In the genomic region with DNA sequence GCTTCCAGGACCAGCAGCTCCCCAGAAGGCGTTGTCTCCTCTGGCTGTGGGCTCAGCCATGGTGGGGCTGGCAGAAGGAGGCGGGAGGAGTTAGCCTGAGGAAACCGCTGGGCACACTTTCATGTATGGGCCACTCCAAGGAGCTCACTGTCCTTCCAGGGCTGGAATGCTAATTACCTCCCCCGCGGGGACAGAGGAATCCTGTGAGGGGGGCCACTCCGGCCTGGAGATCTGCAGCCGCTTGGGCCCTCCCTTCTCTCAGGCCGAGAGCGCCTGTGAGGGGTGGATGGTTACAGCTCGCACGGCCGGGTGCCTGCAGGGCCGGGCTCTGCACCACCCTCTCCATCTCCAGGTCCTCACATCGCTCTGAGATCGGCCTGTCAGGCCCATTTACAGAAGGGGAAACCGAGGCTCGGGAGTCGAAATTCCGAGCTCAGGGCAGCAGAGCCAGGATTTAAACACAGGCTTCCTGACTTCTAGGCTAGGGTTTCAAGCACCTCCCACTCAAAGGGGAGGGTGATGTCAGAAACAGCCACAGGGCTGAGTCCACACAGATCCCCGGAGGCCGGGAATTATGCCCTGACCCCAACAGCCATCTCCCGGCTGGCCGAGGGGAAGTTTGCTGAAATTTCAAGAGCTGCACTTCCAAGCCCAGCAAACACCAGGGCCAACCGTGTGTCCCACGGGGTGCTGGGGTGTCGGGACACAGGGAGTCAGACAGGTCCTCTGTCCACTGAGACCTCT, we compare ENCODE assay signal across 1 cellular context.
TF ChIP-seq lines count a peak whose summit lies in the region.

No MANE protein-coding gene starts in this region.

TF ChIP-seq in GM23338, 12 proteins besides CTCF, POLR2A, EP300 and RAD21 (continued from another document):
- TF ChIP-seq, protein P1, sequence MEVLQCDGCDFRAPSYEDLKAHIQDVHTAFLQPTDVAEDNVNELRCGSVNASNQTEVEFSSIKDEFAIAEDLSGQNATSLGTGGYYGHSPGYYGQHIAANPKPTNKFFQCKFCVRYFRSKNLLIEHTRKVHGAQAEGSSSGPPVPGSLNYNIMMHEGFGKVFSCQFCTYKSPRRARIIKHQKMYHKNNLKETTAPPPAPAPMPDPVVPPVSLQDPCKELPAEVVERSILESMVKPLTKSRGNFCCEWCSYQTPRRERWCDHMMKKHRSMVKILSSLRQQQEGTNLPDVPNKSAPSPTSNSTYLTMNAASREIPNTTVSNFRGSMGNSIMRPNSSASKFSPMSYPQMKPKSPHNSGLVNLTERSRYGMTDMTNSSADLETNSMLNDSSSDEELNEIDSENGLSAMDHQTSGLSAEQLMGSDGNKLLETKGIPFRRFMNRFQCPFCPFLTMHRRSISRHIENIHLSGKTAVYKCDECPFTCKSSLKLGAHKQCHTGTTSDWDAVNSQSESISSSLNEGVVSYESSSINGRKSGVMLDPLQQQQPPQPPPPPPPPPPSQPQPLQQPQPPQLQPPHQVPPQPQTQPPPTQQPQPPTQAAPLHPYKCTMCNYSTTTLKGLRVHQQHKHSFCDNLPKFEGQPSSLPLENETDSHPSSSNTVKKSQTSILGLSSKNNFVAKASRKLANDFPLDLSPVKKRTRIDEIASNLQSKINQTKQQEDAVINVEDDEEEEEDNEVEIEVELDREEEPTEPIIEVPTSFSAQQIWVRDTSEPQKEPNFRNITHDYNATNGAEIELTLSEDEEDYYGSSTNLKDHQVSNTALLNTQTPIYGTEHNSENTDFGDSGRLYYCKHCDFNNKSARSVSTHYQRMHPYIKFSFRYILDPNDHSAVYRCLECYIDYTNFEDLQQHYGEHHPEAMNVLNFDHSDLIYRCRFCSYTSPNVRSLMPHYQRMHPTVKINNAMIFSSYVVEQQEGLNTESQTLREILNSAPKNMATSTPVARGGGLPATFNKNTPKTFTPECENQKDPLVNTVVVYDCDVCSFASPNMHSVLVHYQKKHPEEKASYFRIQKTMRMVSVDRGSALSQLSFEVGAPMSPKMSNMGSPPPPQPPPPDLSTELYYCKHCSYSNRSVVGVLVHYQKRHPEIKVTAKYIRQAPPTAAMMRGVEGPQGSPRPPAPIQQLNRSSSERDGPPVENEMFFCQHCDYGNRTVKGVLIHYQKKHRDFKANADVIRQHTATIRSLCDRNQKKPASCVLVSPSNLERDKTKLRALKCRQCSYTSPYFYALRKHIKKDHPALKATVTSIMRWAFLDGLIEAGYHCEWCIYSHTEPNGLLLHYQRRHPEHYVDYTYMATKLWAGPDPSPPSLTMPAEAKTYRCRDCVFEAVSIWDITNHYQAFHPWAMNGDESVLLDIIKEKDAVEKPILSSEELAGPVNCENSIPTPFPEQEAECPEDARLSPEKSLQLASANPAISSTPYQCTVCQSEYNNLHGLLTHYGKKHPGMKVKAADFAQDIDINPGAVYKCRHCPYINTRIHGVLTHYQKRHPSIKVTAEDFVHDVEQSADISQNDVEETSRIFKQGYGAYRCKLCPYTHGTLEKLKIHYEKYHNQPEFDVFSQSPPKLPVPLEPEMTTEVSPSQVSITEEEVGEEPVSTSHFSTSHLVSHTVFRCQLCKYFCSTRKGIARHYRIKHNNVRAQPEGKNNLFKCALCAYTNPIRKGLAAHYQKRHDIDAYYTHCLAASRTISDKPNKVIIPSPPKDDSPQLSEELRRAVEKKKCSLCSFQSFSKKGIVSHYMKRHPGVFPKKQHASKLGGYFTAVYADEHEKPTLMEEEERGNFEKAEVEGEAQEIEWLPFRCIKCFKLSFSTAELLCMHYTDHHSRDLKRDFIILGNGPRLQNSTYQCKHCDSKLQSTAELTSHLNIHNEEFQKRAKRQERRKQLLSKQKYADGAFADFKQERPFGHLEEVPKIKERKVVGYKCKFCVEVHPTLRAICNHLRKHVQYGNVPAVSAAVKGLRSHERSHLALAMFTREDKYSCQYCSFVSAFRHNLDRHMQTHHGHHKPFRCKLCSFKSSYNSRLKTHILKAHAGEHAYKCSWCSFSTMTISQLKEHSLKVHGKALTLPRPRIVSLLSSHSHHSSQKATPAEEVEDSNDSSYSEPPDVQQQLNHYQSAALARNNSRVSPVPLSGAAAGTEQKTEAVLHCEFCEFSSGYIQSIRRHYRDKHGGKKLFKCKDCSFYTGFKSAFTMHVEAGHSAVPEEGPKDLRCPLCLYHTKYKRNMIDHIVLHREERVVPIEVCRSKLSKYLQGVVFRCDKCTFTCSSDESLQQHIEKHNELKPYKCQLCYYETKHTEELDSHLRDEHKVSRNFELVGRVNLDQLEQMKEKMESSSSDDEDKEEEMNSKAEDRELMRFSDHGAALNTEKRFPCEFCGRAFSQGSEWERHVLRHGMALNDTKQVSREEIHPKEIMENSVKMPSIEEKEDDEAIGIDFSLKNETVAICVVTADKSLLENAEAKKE (CRISPR knock-in tag; IDR thresholded peaks at IDR 0.05): no peak
- TF ChIP-seq NANOG (IDR thresholded peaks at IDR 0.05; ENCODE audit: borderline replicate concordance) (no peak), CREB1 (CRISPR knock-in tag; IDR thresholded peaks at IDR 0.05; ENCODE audit: low read depth) (no peak), EZH2 (IDR thresholded peaks at IDR 0.05; ENCODE audit: low read depth, unreplicated experiment) (no peak)
- TF ChIP-seq, protein P2, sequence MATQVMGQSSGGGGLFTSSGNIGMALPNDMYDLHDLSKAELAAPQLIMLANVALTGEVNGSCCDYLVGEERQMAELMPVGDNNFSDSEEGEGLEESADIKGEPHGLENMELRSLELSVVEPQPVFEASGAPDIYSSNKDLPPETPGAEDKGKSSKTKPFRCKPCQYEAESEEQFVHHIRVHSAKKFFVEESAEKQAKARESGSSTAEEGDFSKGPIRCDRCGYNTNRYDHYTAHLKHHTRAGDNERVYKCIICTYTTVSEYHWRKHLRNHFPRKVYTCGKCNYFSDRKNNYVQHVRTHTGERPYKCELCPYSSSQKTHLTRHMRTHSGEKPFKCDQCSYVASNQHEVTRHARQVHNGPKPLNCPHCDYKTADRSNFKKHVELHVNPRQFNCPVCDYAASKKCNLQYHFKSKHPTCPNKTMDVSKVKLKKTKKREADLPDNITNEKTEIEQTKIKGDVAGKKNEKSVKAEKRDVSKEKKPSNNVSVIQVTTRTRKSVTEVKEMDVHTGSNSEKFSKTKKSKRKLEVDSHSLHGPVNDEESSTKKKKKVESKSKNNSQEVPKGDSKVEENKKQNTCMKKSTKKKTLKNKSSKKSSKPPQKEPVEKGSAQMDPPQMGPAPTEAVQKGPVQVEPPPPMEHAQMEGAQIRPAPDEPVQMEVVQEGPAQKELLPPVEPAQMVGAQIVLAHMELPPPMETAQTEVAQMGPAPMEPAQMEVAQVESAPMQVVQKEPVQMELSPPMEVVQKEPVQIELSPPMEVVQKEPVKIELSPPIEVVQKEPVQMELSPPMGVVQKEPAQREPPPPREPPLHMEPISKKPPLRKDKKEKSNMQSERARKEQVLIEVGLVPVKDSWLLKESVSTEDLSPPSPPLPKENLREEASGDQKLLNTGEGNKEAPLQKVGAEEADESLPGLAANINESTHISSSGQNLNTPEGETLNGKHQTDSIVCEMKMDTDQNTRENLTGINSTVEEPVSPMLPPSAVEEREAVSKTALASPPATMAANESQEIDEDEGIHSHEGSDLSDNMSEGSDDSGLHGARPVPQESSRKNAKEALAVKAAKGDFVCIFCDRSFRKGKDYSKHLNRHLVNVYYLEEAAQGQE (IDR thresholded peaks at IDR 0.05; ENCODE audit: unreplicated experiment): no peak
